In the genomic region with DNA sequence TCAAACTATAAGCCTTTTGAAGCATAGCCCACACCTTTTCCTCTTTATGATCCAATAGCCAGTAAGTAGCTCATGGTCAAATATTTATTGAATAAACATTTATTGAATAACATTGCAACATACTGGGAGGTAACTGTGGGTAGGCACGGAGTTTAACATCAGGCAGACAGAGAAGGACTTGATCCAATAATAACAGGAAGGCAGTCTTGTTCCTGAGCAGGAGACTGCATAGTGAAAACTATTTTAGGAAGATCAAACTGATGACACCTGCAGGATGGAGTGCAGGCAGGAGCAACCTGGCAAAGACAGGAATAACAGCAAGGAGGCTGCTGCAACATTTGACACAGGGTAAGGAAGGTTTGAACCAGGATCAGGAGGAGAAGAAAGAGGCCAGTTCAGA, we compare ENCODE assay signal across 14 cellular contexts. TPM values are rescaled to one million over a fixed set of nuclear protein-coding genes. Genes with fewer than 3 reads are reported as not detected.
DNase-seq lines count a peak whose midpoint lies in the region; ATAC-seq, FAIRE-seq and TF ChIP-seq lines count a peak whose summit lies in the region.
"Had no signal": no experiment of that assay in that cellular context is flagged by ENCODE, and none has a peak within 500 bp of the region (broad histone marks: within the 10 kb centered on the region; RNA-seq: fewer than 3 reads in every experiment).

No MANE protein-coding gene starts in this region.

- H3K27ac ChIP-seq in H9 (ENCODE audit: insufficient read length, low read depth, low read length), result no peak overlapping the region
- H3K27ac ChIP-seq in stomach, result peak overlapping the region; percentile 50 to 71 (median 65)
- H3K27ac ChIP-seq: colonic mucosa, Peyer's patch had no signal

- no peak for TF ChIP-seq POLR2A in stomach (IDR thresholded peaks at IDR 0.05)

- H3K4me1 ChIP-seq in H9 (ENCODE audit: insufficient read depth, low read length) (no peaks in the 10 kb centered on the region; the same call in 1 of the 2 replicates), stomach (peaks cover 36 to 92% (median 73%) of the 10 kb centered on the region in 4 donors)
- H3K4me1 ChIP-seq: colonic mucosa had no signal

- no peak overlapping the region for H4K91ac ChIP-seq in H9 (ENCODE audit: insufficient read length, low read depth, low read length)

- H2BK120ac ChIP-seq in H9 (ENCODE audit: low read depth, low read length, poor library complexity, severe bottlenecking), result no peak overlapping the region

- intact Hi-C loops in stomach (cut with DNase I; ENCODE audit: low total_unique reads) (no loop called here), Calu3 (cut with micrococcal nuclease; ENCODE audit: unreplicated experiment) (no loop called here)

- H3K36me3 ChIP-seq in bronchial epithelial cell (ENCODE audit: control insufficient read depth, insufficient read depth, low read length), result no peaks in the 10 kb centered on the region
- peaks cover 0 to 10% (median under 1%) of the 10 kb centered on the region in 4 donors for H3K36me3 ChIP-seq in stomach
- H3K36me3 ChIP-seq: colonic mucosa, Peyer's patch had no signal

- no peak for ATAC-seq in GM18867 (IDR thresholded peaks at IDR 0.05; ENCODE audit: unreplicated experiment)

- H3K9me3 Mint-ChIP-seq in H9, result no peaks in the 10 kb centered on the region
- no peaks in the 10 kb centered on the region for H3K9me3 Mint-ChIP-seq in Calu3 (ENCODE audit: low read depth, unreplicated experiment)

- no peak overlapping the region for H2BK15ac ChIP-seq in H9 (ENCODE audit: low read depth, low read length)

- H4K5ac ChIP-seq in H9 (ENCODE audit: insufficient read length, low read depth, low read length), result no peak overlapping the region

- H3K23ac ChIP-seq in H9 (ENCODE audit: insufficient read length, low read depth, low read length), result no peak overlapping the region

- H3K79me2 ChIP-seq in H9 (ENCODE audit: insufficient read depth, low read length), result peaks cover 7% of the 10 kb centered on the region; the same call in 1 of the 2 replicates

- H3K4ac ChIP-seq in H9 (ENCODE audit: low read depth, low read length), result no peak overlapping the region

- no peaks in the 10 kb centered on the region for H3K9me3 ChIP-seq in H9 (ENCODE audit: control insufficient read depth, low read depth, low read length)
- no peaks in the 10 kb centered on the region for H3K9me3 ChIP-seq in stomach
- H3K9me3 ChIP-seq: colonic mucosa, Peyer's patch had no signal

- no peak overlapping the region for H3K18ac ChIP-seq in H9 (ENCODE audit: insufficient read length, low read depth, low read length)

- TF ChIP-seq EP300 in stomach (IDR thresholded peaks at IDR 0.05), result no peak

- no peaks in the 10 kb centered on the region for H3K23me2 ChIP-seq in H9 (ENCODE audit: insufficient read length, low read depth, low read length, poor library complexity, severe bottlenecking)

- no peak overlapping the region for H3K4me3 Mint-ChIP-seq in H9
- H3K4me3 Mint-ChIP-seq in Calu3 (ENCODE audit: low read depth, unreplicated experiment), result no peak overlapping the region

- no peak overlapping the region for H3K14ac ChIP-seq in H9 (ENCODE audit: insufficient read depth, low read length)

- FAIRE-seq in bronchial epithelial cell (lab: Jason Lieb, UNC), result no peak

- H2BK5ac ChIP-seq in H9 (ENCODE audit: insufficient read length, low read length), result no peak overlapping the region

- H2BK20ac ChIP-seq in H9 (ENCODE audit: low read depth, low read length, poor library complexity, severe bottlenecking), result no peak overlapping the region

- BruUV-seq in Calu3 (replicated peaks; lab: Mats Ljungman, UMichigan), result no TSS peak

- H3K27me3 ChIP-seq in H9 (ENCODE audit: insufficient read depth, low read length) (no peaks in the 10 kb centered on the region), bronchial epithelial cell (ENCODE audit: control insufficient read depth, insufficient read depth, low read length) (no peaks in the 10 kb centered on the region), stomach (no peaks in the 10 kb centered on the region)
- H3K27me3 ChIP-seq: colonic mucosa, Peyer's patch had no signal

- no peak overlapping the region for H4K8ac ChIP-seq in H9 (replicated peaks; ENCODE audit: insufficient read length, low read depth, low read length)

- no CpG with 5 or more reads among the region's 1 CpG for WGBS in H9 (ENCODE audit: extremely low coverage, insufficient read length, low lambda C conversion rate)
- WGBS in stomach, 5 donors, result 8 to 34% (median 20%) methylated on average over 1 of the region's 1 CpG

- no peak overlapping the region for H2AFZ ChIP-seq in H9 (ENCODE audit: low read length)

- H2BK12ac ChIP-seq in H9 (ENCODE audit: insufficient read length, low read depth, low read length), result no peak overlapping the region

- no peak overlapping the region for H3K4me2 ChIP-seq in H9 (ENCODE audit: insufficient read depth, insufficient read length, low read length)

- no peaks in the 10 kb centered on the region for H4K20me1 ChIP-seq in H9 (ENCODE audit: control insufficient read depth, insufficient read depth, insufficient read length)

- no peak overlapping the region for H3K56ac ChIP-seq in H9 (ENCODE audit: insufficient read length, low read depth, low read length)

- H3K79me1 ChIP-seq in H9 (ENCODE audit: insufficient read depth, low read depth, low read length, poor library complexity, severe bottlenecking), result peaks cover 11% of the 10 kb centered on the region

- DNase-seq in H9, result no peak
- peak; percentile 34 for DNase-seq in bronchial epithelial cell (ENCODE audit: low read depth)
- peak; percentile 64 for DNase-seq in hepatic stellate cell (ENCODE audit: low spot score)
- DNase-seq in stomach, result no peak
- DNase-seq in Calu3, result no peak
- no peak for DNase-seq in NK-92 (lab: John Stamatoyannopoulos, UW; ENCODE audit: unreplicated experiment)
- DNase-seq in activated CD4-positive, alpha-beta T cell treated with anti-CD3 and anti-CD28 coated beads for 4 hours, result no peak
- DNase-seq: activated T-cell treated with anti-CD3 and anti-CD28 coated beads, Interleukin-2, amount 50 U/mL, for 48 hours; colonic mucosa; DMS79; hippocampal formation; Peyer's patch had no signal

- no peak overlapping the region for H2AK5ac ChIP-seq in H9 (ENCODE audit: insufficient read length, low read length)

- H3K4me1 Mint-ChIP-seq in H9 (peaks cover 18 to 27% of the 10 kb centered on the region in 2 experiments), Calu3 (ENCODE audit: low read depth, unreplicated experiment) (peaks cover 18% of the 10 kb centered on the region)

- CTCF ChIA-PET in Calu3 (lab: Charles Lee), result no interaction called here

- TF ChIP-seq CTCF in H9 (conservative IDR thresholded peaks at IDR 0.05) (no peak), bronchial epithelial cell (IDR thresholded peaks at IDR 0.05; ENCODE audit: insufficient read depth, low read length, severe bottlenecking) (no peak), stomach (IDR thresholded peaks at IDR 0.05) (no peak), Calu3 (IDR thresholded peaks at IDR 0.05; ENCODE audit: unreplicated experiment) (no peak)

- H3K4me3 ChIP-seq in bronchial epithelial cell (ENCODE audit: low read depth, low read length) (no peak overlapping the region), stomach (no peak overlapping the region)
- H3K4me3 ChIP-seq: colonic mucosa, Peyer's patch, skin epidermis had no signal

- H3K27ac Mint-ChIP-seq in H9 (peak overlapping the region in 2 of 3 experiments; percentile 17 to 30; a peak in 3 of 7 replicates), Calu3 (ENCODE audit: unreplicated experiment) (no peak overlapping the region)

- no peaks in the 10 kb centered on the region for H3K27me3 Mint-ChIP-seq in H9 (ENCODE audit: low read depth)
- H3K27me3 Mint-ChIP-seq in Calu3 (ENCODE audit: unreplicated experiment), result no peaks in the 10 kb centered on the region

- peaks cover 2 to 5% (median 2%) of the 10 kb centered on the region in 3 experiments; a peak in 5 of 7 replicates for H3K36me3 Mint-ChIP-seq in H9 (ENCODE audit: insufficient read depth in 1 of 3, low read depth in 3 of 3)
- H3K36me3 Mint-ChIP-seq in Calu3 (ENCODE audit: insufficient read depth, unreplicated experiment), result peaks cover 5% of the 10 kb centered on the region

- no peak overlapping the region for H3T11ph ChIP-seq in H9 (ENCODE audit: low read length)

- H3K9ac ChIP-seq in H9 (ENCODE audit: extremely low read depth, insufficient read length, low read length), result no peak overlapping the region

RNA-seq across cellular contexts. Expression of gene DCTN1, which starts 3.1 kb away (rescaled TPM):
- total RNA-seq in H9 (2021) (136 and 141 TPM in 2 replicates), bronchial epithelial cell (65.8 and 79.8 TPM in 2 replicates), stomach (100 to 1,000 TPM in 3 of 5 donors, 10 to 100 TPM in 2; 71.2 to 181 (median 122) TPM), Calu3 (2022) (113 and 129 TPM in 2 replicates)
- polyA plus RNA-seq in stomach, result 10 to 100 TPM; 65.8 to 92.6 (median 83.5) TPM

RNA-seq across cellular contexts. Expression of gene C2orf81, which starts 38.2 kb away (rescaled TPM):
- total RNA-seq in H9 (2021), result 2.4 and 3.5 TPM in 2 replicates
- total RNA-seq in bronchial epithelial cell, result 0.26 TPM in 2 replicates
- total RNA-seq in stomach, result 1 to 10 TPM in 2 of 5 donors, not detected in 3; 2.7 to 3.5 TPM
- polyA plus RNA-seq in stomach, result 1 to 10 TPM; 1.7 to 2.2 (median 2.1) TPM
- 4.0 and 5.7 TPM in 2 replicates for total RNA-seq in Calu3 (2022)

RNA-seq across cellular contexts. Expression of gene WDR54, which starts 38.3 kb away (rescaled TPM):
- 65.0 and 66.4 TPM in 2 replicates for total RNA-seq in H9 (2021)
- total RNA-seq in bronchial epithelial cell, result 26.9 and 31.6 TPM in 2 replicates
- total RNA-seq in stomach, result 1 to 10 TPM in 4 of 5 donors, not detected in 1; 3.5 to 9.8 (median 7.3) TPM
- polyA plus RNA-seq in stomach, result 10 to 100 TPM; 10.5 to 12.8 (median 12.5) TPM
- 30.5 and 32.3 TPM in 2 replicates for total RNA-seq in Calu3 (2022)

RNA-seq across cellular contexts. Expression of gene SLC4A5, which starts 40.0 kb away (rescaled TPM):
- total RNA-seq in H9 (2021) (0.42 and 0.50 TPM in 2 replicates), bronchial epithelial cell (under 0.01 and 0.90 TPM in 2 replicates), stomach (1 to 10 TPM in 3 of 5 donors, under 1 TPM in 1, not detected in 1; 0.58 to 4.8 (median 3.2) TPM), Calu3 (2022) (5.8 and 7.0 TPM in 2 replicates)
- polyA plus RNA-seq in stomach, result under 1 TPM; 0.12 to 0.46 (median 0.38) TPM

RNA-seq across cellular contexts. Expression of gene RTKN, which starts 58.5 kb away (rescaled TPM):
- 87.1 and 90.9 TPM in 2 replicates for total RNA-seq in H9 (2021)
- 22.1 and 24.1 TPM in 2 replicates for total RNA-seq in bronchial epithelial cell
- 100 to 1,000 TPM in 2 of 5 donors, 10 to 100 TPM in 3; 16.5 to 125 (median 27.4) TPM for total RNA-seq in stomach
- 10 to 100 TPM; 10.8 to 27.3 (median 23.2) TPM for polyA plus RNA-seq in stomach
- 97.6 and 103 TPM in 2 replicates for total RNA-seq in Calu3 (2022)

Comparison
In these comparisons a context has a peak if more than half of its experiments do, and no peak if none do; other contexts are left out.
1. DNase-seq: peak in bronchial epithelial cell (single experiment) and hepatic stellate cell (single experiment); none in H9 (single experiment), stomach (single experiment), Calu3 (single experiment), NK-92 (single experiment) and activated CD4-positive, alpha-beta T cell treated with anti-CD3 and anti-CD28 coated beads for 4 hours (0 of 2).